In the genomic region with DNA sequence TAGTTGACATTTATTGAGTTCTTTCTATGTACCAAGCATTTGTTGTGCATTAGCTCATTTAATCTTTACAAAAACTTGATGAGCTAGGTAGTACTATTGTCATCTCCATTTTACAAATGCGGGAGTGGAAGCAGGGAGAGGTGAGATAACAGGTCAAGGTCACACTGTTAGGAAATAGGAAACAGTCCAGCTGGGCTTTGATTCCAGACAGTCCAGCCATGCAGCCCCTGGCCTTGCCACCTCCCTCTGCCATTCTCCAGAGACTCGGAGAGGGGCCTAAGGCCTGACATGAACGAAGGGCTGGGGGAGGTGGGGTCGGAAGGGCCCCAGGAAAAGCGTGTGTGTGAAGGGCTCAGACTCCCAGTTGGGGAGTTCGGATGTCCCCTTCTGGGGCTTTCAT, we compare ENCODE assay signal across 25 cellular contexts. TPM values are rescaled to one million over a fixed set of nuclear protein-coding genes. Genes with fewer than 3 reads are reported as not detected.
DNase-seq lines count a peak whose midpoint lies in the region; ATAC-seq, FAIRE-seq and TF ChIP-seq lines count a peak whose summit lies in the region.
"Had no signal": no experiment of that assay in that cellular context is flagged by ENCODE, and none has a peak within 500 bp of the region (broad histone marks: within the 10 kb centered on the region; RNA-seq: fewer than 3 reads in every experiment).

No MANE protein-coding gene starts in this region.

- no peak for TF ChIP-seq CTCF in HEK293 (tag by site-specific recombination; IDR thresholded peaks at IDR 0.05)

- H3K4me3 Mint-ChIP-seq in CD4-positive, CD25-positive, alpha-beta regulatory T cell = no peak overlapping the region
- no peak overlapping the region for H3K4me3 Mint-ChIP-seq in dendritic cell treated with granulocyte-macrophage colony-stimulating factor and Interleukin-4, amounts not matched to agents 40 ng/mL and 50 ng/mL, for 4 days
- H3K4me3 Mint-ChIP-seq in naive thymus-derived CD8-positive, alpha-beta T cell = no peak overlapping the region
- H3K4me3 Mint-ChIP-seq: natural killer cell; stimulated activated naive B cell treated with anti-CD40 and anti-IgM and Interleukin-4, amounts not matched to agents 10 μg/mL and 1 μg/mL and 100 μg/mL, for 72 hours had no signal

- no peaks in the 10 kb centered on the region for H3K27me3 Mint-ChIP-seq in CD4-positive, CD25-positive, alpha-beta regulatory T cell
- no peaks in the 10 kb centered on the region for H3K27me3 Mint-ChIP-seq in dendritic cell treated with granulocyte-macrophage colony-stimulating factor and Interleukin-4, amounts not matched to agents 40 ng/mL and 50 ng/mL, for 4 days
- H3K27me3 Mint-ChIP-seq in naive thymus-derived CD8-positive, alpha-beta T cell = no peaks in the 10 kb centered on the region
- H3K27me3 Mint-ChIP-seq: stimulated activated naive B cell treated with anti-CD40 and anti-IgM and Interleukin-4, amounts not matched to agents 10 μg/mL and 1 μg/mL and 100 μg/mL, for 72 hours had no signal

- no peak for TF ChIP-seq POLR2A in H54 (IDR thresholded peaks at IDR 0.05; ENCODE audit: low read depth, low read length)

- peak overlapping the region in 2 of 3 donors; percentile 31 to 91 for H3K27ac Mint-ChIP-seq in CD4-positive, CD25-positive, alpha-beta regulatory T cell
- peak overlapping the region; percentile 55 for H3K27ac Mint-ChIP-seq in dendritic cell treated with granulocyte-macrophage colony-stimulating factor and Interleukin-4, amounts not matched to agents 40 ng/mL and 50 ng/mL, for 4 days
- peak overlapping the region in 9 of 10 donors; percentile 27 to 89 (median 57) for H3K27ac Mint-ChIP-seq in naive thymus-derived CD8-positive, alpha-beta T cell
- H3K27ac Mint-ChIP-seq: natural killer cell had no signal

- H3K36me3 ChIP-seq in CD4-positive, CD25-positive, alpha-beta regulatory T cell (ENCODE audit: control insufficient read depth, insufficient read depth, low read length) = no peaks in the 10 kb centered on the region
- no peaks in the 10 kb centered on the region for H3K36me3 ChIP-seq in HEK293 (ENCODE audit: control insufficient read depth in 2 of 2, insufficient read depth in 1 of 2, low read length in 2 of 2)
- H3K36me3 ChIP-seq: thyroid gland had no signal

- no peaks in the 10 kb centered on the region for H3K27me3 ChIP-seq in CD4-positive, CD25-positive, alpha-beta regulatory T cell (ENCODE audit: control insufficient read depth, insufficient read depth, low read length)
- H3K27me3 ChIP-seq: dorsolateral prefrontal cortex, foreskin keratinocyte, hepatocyte, thyroid gland had no signal

- H3K9me3 ChIP-seq in CD4-positive, CD25-positive, alpha-beta regulatory T cell (ENCODE audit: control insufficient read depth in 2 of 2, low read length in 2 of 2) = no peaks in the 10 kb centered on the region
- H3K9me3 ChIP-seq in HEK293 (ENCODE audit: control insufficient read depth, insufficient read depth, low read depth, low read length) = no peaks in the 10 kb centered on the region
- H3K9me3 ChIP-seq: thyroid gland had no signal

- peaks cover 8% of the 10 kb centered on the region for H3K36me3 Mint-ChIP-seq in CD4-positive, CD25-positive, alpha-beta regulatory T cell
- H3K36me3 Mint-ChIP-seq in dendritic cell treated with granulocyte-macrophage colony-stimulating factor and Interleukin-4, amounts not matched to agents 40 ng/mL and 50 ng/mL, for 4 days (ENCODE audit: low read depth) = peaks cover 23% of the 10 kb centered on the region
- H3K36me3 Mint-ChIP-seq in naive thymus-derived CD8-positive, alpha-beta T cell = peaks cover 0 to 19% (median under 1%) of the 10 kb centered on the region in 3 donors
- H3K36me3 Mint-ChIP-seq: natural killer cell had no signal

- ATAC-seq in CD4-positive, CD25-positive, alpha-beta regulatory T cell (ENCODE audit: low read depth in 2 of 2) = no peak
- ATAC-seq in naive thymus-derived CD8-positive, alpha-beta T cell = no peak
- ATAC-seq: foreskin keratinocyte; natural killer cell; Right ventricle myocardium inferior; sciatic nerve; stimulated activated naive B cell treated with anti-CD40 and anti-IgM and Interleukin-4, amounts not matched to agents 10 μg/mL and 1 μg/mL and 100 μg/mL, for 72 hours had no signal

- CTCF ChIA-PET in HEK293 (lab: Yijun Ruan, JAX) = interaction anchor here (1.0 to 2.2 kb wide), 2 partner anchors 16 to 43 kb away, joined by 3 to 9 read pairs; no protein-coding TSS in a partner anchor

- no peak for DNase-seq in CD4-positive, CD25-positive, alpha-beta regulatory T cell
- no peak for DNase-seq in naive thymus-derived CD8-positive, alpha-beta T cell
- no peak for DNase-seq in H54 (ENCODE audit: insufficient read length, low spot score)
- no peak for DNase-seq in stimulated activated CD4-positive, alpha-beta T cell treated with anti-CD3 and anti-CD28 coated beads, Interleukin-4, amount 100 ng/mL, for 24 hours
- DNase-seq in CD1c-positive myeloid dendritic cell (ENCODE audit: extremely low spot score) = no peak
- no peak for DNase-seq in RKO (ENCODE audit: low spot score)
- DNase-seq: activated CD4-positive, alpha-beta T cell treated with anti-CD3 and anti-CD28 coated beads for 48 hours; activated CD8-positive, alpha-beta memory T cell treated with anti-CD3 and anti-CD28 coated beads, Interleukin-2, amount 50 U/mL, for 4 hours; activated gamma-delta T cell treated with Interleukin-2 at 50 U/mL for 16 hours; caudate nucleus; dorsolateral prefrontal cortex; foreskin keratinocyte; natural killer cell; NCI-H1092; NCI-H2029 treated with DMSO at 0.1 percent for 48 hours; NCI-H524 treated with DMSO at 0.1 percent for 48 hours; stimulated activated naive B cell treated with anti-CD40 and anti-IgM and Interleukin-4, amounts not matched to agents 10 μg/mL and 1 μg/mL and 100 μg/mL, for 72 hours; SW 1271; thyroid gland had no signal

- no peak overlapping the region for H3K4me3 ChIP-seq in CD4-positive, CD25-positive, alpha-beta regulatory T cell (ENCODE audit: low read depth, low read length)
- no peak overlapping the region for H3K4me3 ChIP-seq in HEK293 (ENCODE audit: low read depth, low read length)
- H3K4me3 ChIP-seq: dorsolateral prefrontal cortex, hepatocyte, thyroid gland had no signal

- no peak for FAIRE-seq in H54 (lab: Jason Lieb, UNC)

- H3K4me1 Mint-ChIP-seq in CD4-positive, CD25-positive, alpha-beta regulatory T cell = peaks cover 7 to 64% (median 23%) of the 10 kb centered on the region in 4 donors
- peaks cover 89% of the 10 kb centered on the region for H3K4me1 Mint-ChIP-seq in dendritic cell treated with granulocyte-macrophage colony-stimulating factor and Interleukin-4, amounts not matched to agents 40 ng/mL and 50 ng/mL, for 4 days (ENCODE audit: low read depth)
- peaks cover 41 to 79% (median 66%) of the 10 kb centered on the region in 4 donors for H3K4me1 Mint-ChIP-seq in naive thymus-derived CD8-positive, alpha-beta T cell

- POLR2A ChIA-PET in HEK293 (lab: Yijun Ruan, JAX) = no interaction called here
- POLR2A ChIA-PET in naive thymus-derived CD8-positive, alpha-beta T cell (lab: Charles Lee) = interaction anchor here (0.6 to 1.2 kb wide), 6 partner anchors 11 to 91 kb away, joined by 3 to 4 read pairs (median 3); no protein-coding TSS in a partner anchor

- intact Hi-C loops in dendritic cell treated with granulocyte-macrophage colony-stimulating factor and Interleukin-4, amounts not matched to agents 40 ng/mL and 50 ng/mL, for 4 days (cut with micrococcal nuclease) = no loop called here

- peaks cover 5% of the 10 kb centered on the region for H3K4me1 ChIP-seq in CD4-positive, CD25-positive, alpha-beta regulatory T cell (ENCODE audit: control insufficient read depth, insufficient read depth, low read length, poor library complexity, severe bottlenecking)
- no peaks in the 10 kb centered on the region for H3K4me1 ChIP-seq in HEK293 (ENCODE audit: control insufficient read depth, insufficient read depth, low read length)
- H3K4me1 ChIP-seq: parathyroid adenoma had no signal

- peak overlapping the region; percentile 23 for H3K27ac ChIP-seq in CD4-positive, CD25-positive, alpha-beta regulatory T cell (ENCODE audit: insufficient read depth, low read length, poor library complexity, severe bottlenecking)
- no peak overlapping the region for H3K27ac ChIP-seq in HEK293 (ENCODE audit: extremely low read depth, low read depth, low read length)
- H3K27ac ChIP-seq: dorsolateral prefrontal cortex, foreskin keratinocyte, hepatocyte, parathyroid adenoma had no signal

- H3K9me3 Mint-ChIP-seq in CD4-positive, CD25-positive, alpha-beta regulatory T cell = peaks cover 0 to 2% (median 0%) of the 10 kb centered on the region in 7 donors
- no peaks in the 10 kb centered on the region for H3K9me3 Mint-ChIP-seq in dendritic cell treated with granulocyte-macrophage colony-stimulating factor and Interleukin-4, amounts not matched to agents 40 ng/mL and 50 ng/mL, for 4 days
- no peaks in the 10 kb centered on the region for H3K9me3 Mint-ChIP-seq in naive thymus-derived CD8-positive, alpha-beta T cell
- H3K9me3 Mint-ChIP-seq: natural killer cell; stimulated activated naive B cell treated with anti-CD40 and anti-IgM and Interleukin-4, amounts not matched to agents 10 μg/mL and 1 μg/mL and 100 μg/mL, for 72 hours had no signal

TF ChIP-seq in HEK293, 187 proteins besides CTCF, POLR2A, EP300 and RAD21 (continues in another document):
- TF ChIP-seq, protein P1, sequence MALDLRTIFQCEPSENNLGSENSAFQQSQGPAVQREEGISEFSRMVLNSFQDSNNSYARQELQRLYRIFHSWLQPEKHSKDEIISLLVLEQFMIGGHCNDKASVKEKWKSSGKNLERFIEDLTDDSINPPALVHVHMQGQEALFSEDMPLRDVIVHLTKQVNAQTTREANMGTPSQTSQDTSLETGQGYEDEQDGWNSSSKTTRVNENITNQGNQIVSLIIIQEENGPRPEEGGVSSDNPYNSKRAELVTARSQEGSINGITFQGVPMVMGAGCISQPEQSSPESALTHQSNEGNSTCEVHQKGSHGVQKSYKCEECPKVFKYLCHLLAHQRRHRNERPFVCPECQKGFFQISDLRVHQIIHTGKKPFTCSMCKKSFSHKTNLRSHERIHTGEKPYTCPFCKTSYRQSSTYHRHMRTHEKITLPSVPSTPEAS (tag by site-specific recombination; IDR thresholded peaks at IDR 0.05) = no peak
- TF ChIP-seq ZNF202 (tag by site-specific recombination; IDR thresholded peaks at IDR 0.05; ENCODE audit: borderline replicate concordance) (no peak), ZNF530 (tag by site-specific recombination; IDR thresholded peaks at IDR 0.05; ENCODE audit: low read depth) (0 out of 2 replicates have a peak, but pooled peaks have one; percentile 8), ZNF248 (tag by site-specific recombination; IDR thresholded peaks at IDR 0.05) (no peak)

RNA-seq across cellular contexts. Expression of gene ODC1, which starts 55.6 kb away (rescaled TPM):
- total RNA-seq in CD4-positive, CD25-positive, alpha-beta regulatory T cell = 105 TPM
- 100 to 1,000 TPM in 2 of 4 donors, 10 to 100 TPM in 2; 74.1 to 113 (median 92.6) TPM for polyA plus RNA-seq in CD4-positive, CD25-positive, alpha-beta regulatory T cell
- 10 to 100 TPM; 49.2 to 57.1 TPM for total RNA-seq in naive thymus-derived CD8-positive, alpha-beta T cell
- 10 to 100 TPM; 44.5 to 70.7 (median 60.9) TPM for polyA plus RNA-seq in naive thymus-derived CD8-positive, alpha-beta T cell
